8 cellular contexts compared by ENCODE assay signal in genomic region chr6:108115598-108116058, GRCh38. TPM values are rescaled to one million over a fixed set of nuclear protein-coding genes. Genes with fewer than 3 reads are reported as not detected.
DNase-seq lines count a peak whose midpoint lies in the region; ATAC-seq, FAIRE-seq and TF ChIP-seq lines count a peak whose summit lies in the region.

No MANE protein-coding gene starts in this region.

- H3K27ac Mint-ChIP-seq in astrocyte (ENCODE audit: unreplicated experiment): peak overlapping the region; percentile 48

- peaks cover 48% of the 10 kb centered on the region for H3K4me1 Mint-ChIP-seq in activated T-cell treated with anti-CD3 and anti-CD28 coated beads, Interleukin-2, amount 50 U/mL, for 4 hours (ENCODE audit: low read depth)
- peaks cover 12% of the 10 kb centered on the region for H3K4me1 Mint-ChIP-seq in astrocyte (ENCODE audit: low read depth, unreplicated experiment)

- H3K9ac ChIP-seq in astrocyte (ENCODE audit: low read length): no peak overlapping the region

- no peak for FAIRE-seq in astrocyte (lab: Jason Lieb, UNC)

- H3K79me2 ChIP-seq in astrocyte (ENCODE audit: insufficient read depth, low read length): no peaks in the 10 kb centered on the region

- H3K4me1 ChIP-seq in astrocyte (ENCODE audit: insufficient read depth, low read length) (peaks cover 17% of the 10 kb centered on the region), testis (peaks cover 40% of the 10 kb centered on the region)

- H3K4me3 Mint-ChIP-seq in activated T-cell treated with anti-CD3 and anti-CD28 coated beads, Interleukin-2, amount 50 U/mL, for 4 hours: peak overlapping the region; percentile 69
- H3K4me3 Mint-ChIP-seq in astrocyte (ENCODE audit: unreplicated experiment): peak overlapping the region; percentile 10

- 9 to 14% methylated on average over 20 of the region's 20 CpGs for WGBS in testis, 2 donors

- H3K36me3 Mint-ChIP-seq in activated T-cell treated with anti-CD3 and anti-CD28 coated beads, Interleukin-2, amount 50 U/mL, for 4 hours (ENCODE audit: insufficient read depth): no peaks in the 10 kb centered on the region
- H3K36me3 Mint-ChIP-seq in astrocyte (ENCODE audit: low read depth, unreplicated experiment): peaks cover 4% of the 10 kb centered on the region

- no peaks in the 10 kb centered on the region for H3K9me3 Mint-ChIP-seq in activated T-cell treated with anti-CD3 and anti-CD28 coated beads, Interleukin-2, amount 50 U/mL, for 4 hours
- H3K9me3 Mint-ChIP-seq in astrocyte (ENCODE audit: unreplicated experiment): peaks cover 13% of the 10 kb centered on the region

- intact Hi-C loops in testis (cut with DNase I; ENCODE audit: low total_unique reads): loop anchor here (10.0 kb wide), 1 partner anchor 379 kb away; no protein-coding TSS in a partner anchor

- peak overlapping the region; percentile 92 for H3K4me2 ChIP-seq in astrocyte (ENCODE audit: low read length)

- H3K36me3 ChIP-seq in astrocyte (ENCODE audit: insufficient read depth, low read length) (no peaks in the 10 kb centered on the region), kidney epithelial cell (ENCODE audit: control insufficient read depth, insufficient read depth, low read length) (no peaks in the 10 kb centered on the region), testis (ENCODE audit: low read depth, missing control alignments) (no peaks in the 10 kb centered on the region)

- TF ChIP-seq POLR2A in testis (IDR thresholded peaks at IDR 0.05): no peak

- H3K27me3 Mint-ChIP-seq in activated T-cell treated with anti-CD3 and anti-CD28 coated beads, Interleukin-2, amount 50 U/mL, for 4 hours (ENCODE audit: low read depth): peaks cover 87% of the 10 kb centered on the region
- peaks cover 80% of the 10 kb centered on the region for H3K27me3 Mint-ChIP-seq in astrocyte (ENCODE audit: low read depth, unreplicated experiment)

- H3K27ac ChIP-seq in astrocyte (ENCODE audit: low read depth, low read length) (no peak overlapping the region), testis (no peak overlapping the region)

- TF ChIP-seq CTCF in astrocyte (IDR thresholded peaks at IDR 0.05; ENCODE audit: insufficient read depth, low read depth, low read length) (peak; percentile 37), kidney epithelial cell (IDR thresholded peaks at IDR 0.05; ENCODE audit: insufficient read depth, low read length, poor library complexity, severe bottlenecking) (peak; percentile 71), testis (IDR thresholded peaks at IDR 0.05) (no peak)

- H3K27me3 ChIP-seq in astrocyte (ENCODE audit: insufficient read depth, low read length) (peaks cover 71% of the 10 kb centered on the region), kidney epithelial cell (ENCODE audit: control insufficient read depth, insufficient read depth, low read length) (peaks cover 82% of the 10 kb centered on the region), testis (no peaks in the 10 kb centered on the region)

- DNase-seq in activated T-cell treated with anti-CD3 and anti-CD28 coated beads, Interleukin-2, amount 50 U/mL, for 4 hours: no peak
- DNase-seq in activated T-cell treated with anti-CD3 and anti-CD28 coated beads for 4 hours (no peak), NCI-H1105 (lab: John Stamatoyannopoulos, UW) (peak; percentile 33), astrocyte (ENCODE audit: low read depth) (no peak), kidney epithelial cell (ENCODE audit: low read depth) (no peak), testis (peak; percentile 42), hippocampal formation (lab: John Stamatoyannopoulos, UW) (no peak)

- H3K4me3 ChIP-seq in astrocyte (ENCODE audit: insufficient read depth, low read depth, low read length) (no peak overlapping the region), kidney epithelial cell (ENCODE audit: low read depth, low read length) (no peak overlapping the region), testis (no peak overlapping the region)

- ATAC-seq in activated T-cell treated with anti-CD3 and anti-CD28 coated beads, Interleukin-2, amount 50 U/mL, for 4 hours: no peak
- ATAC-seq in GM19328 (IDR thresholded peaks at IDR 0.05; ENCODE audit: unreplicated experiment): no peak

- no peak overlapping the region for H2AFZ ChIP-seq in astrocyte (ENCODE audit: low read depth, low read length)

- H4K20me1 ChIP-seq in astrocyte (ENCODE audit: insufficient read depth, low read length): peaks cover 4% of the 10 kb centered on the region

- H3K9me3 ChIP-seq in astrocyte (ENCODE audit: insufficient read depth, low read depth, low read length) (no peaks in the 10 kb centered on the region), testis (no peaks in the 10 kb centered on the region)

RNA-seq across cellular contexts. Expression of gene OSTM1, which starts 41.1 kb away (rescaled TPM):
- 10 to 100 TPM; 30.0 to 40.7 (median 31.4) TPM for total RNA-seq in activated T-cell treated with anti-CD3 and anti-CD28 coated beads, Interleukin-2, amount 50 U/mL, for 4 hours
- total RNA-seq in astrocyte (58.3 and 72.8 TPM in 2 replicates), kidney epithelial cell (30.0 and 77.3 TPM in 2 replicates), testis (10 to 100 TPM; 47.6 to 63.8 TPM)
- 38.3 TPM for polyA plus RNA-seq in testis (ENCODE audit: insufficient read depth, low read depth, low replicate concordance)

RNA-seq across cellular contexts. Expression of gene NR2E1, which starts 50.2 kb away (rescaled TPM):
- total RNA-seq in activated T-cell treated with anti-CD3 and anti-CD28 coated beads, Interleukin-2, amount 50 U/mL, for 4 hours: not detected
- not detected in 2 replicates for total RNA-seq in astrocyte
- total RNA-seq in kidney epithelial cell: not detected in 2 replicates
- total RNA-seq in testis: under 1 TPM; 0.12 to 0.39 TPM
- 0.30 TPM for polyA plus RNA-seq in testis (ENCODE audit: insufficient read depth, low read depth, low replicate concordance)

Comparison
In these comparisons a context has a peak if more than half of its experiments do, and no peak if none do; other contexts are left out.
1. DNase-seq: peak in NCI-H1105 (single experiment) and testis (single experiment); none in activated T-cell treated with anti-CD3 and anti-CD28 coated beads, Interleukin-2, amount 50 U/mL, for 4 hours (single experiment), activated T-cell treated with anti-CD3 and anti-CD28 coated beads for 4 hours (single experiment), astrocyte (single experiment), kidney epithelial cell (single experiment) and hippocampal formation (0 of 2).
2. CTCF ChIP-seq: peak in astrocyte (single experiment) and kidney epithelial cell (single experiment); none in testis (0 of 3).